In genomic region chr5:123425444-123425843, GRCh38 we compare ENCODE assay signal across 19 cellular contexts. TPM values are rescaled to one million over a fixed set of nuclear protein-coding genes. Genes with fewer than 3 reads are reported as not detected.
DNase-seq lines count a peak whose midpoint lies in the region; ATAC-seq and TF ChIP-seq lines count a peak whose summit lies in the region.
"Had no signal": no experiment of that assay in that cellular context is flagged by ENCODE, and none has a peak within 500 bp of the region (broad histone marks: within the 10 kb centered on the region; RNA-seq: fewer than 3 reads in every experiment).

No MANE protein-coding gene starts in this region.

- intact Hi-C loops in dendritic cell treated with granulocyte-macrophage colony-stimulating factor and Interleukin-4, amounts not matched to agents 40 ng/mL and 50 ng/mL, for 4 days (cut with micrococcal nuclease): no loop called here

- peaks cover 14% of the 10 kb centered on the region for H3K4me1 Mint-ChIP-seq in activated T-cell treated with anti-CD3 and anti-CD28 coated beads, Interleukin-2, amount 50 U/mL, for 4 hours (ENCODE audit: low read depth)
- H3K4me1 Mint-ChIP-seq in dendritic cell treated with granulocyte-macrophage colony-stimulating factor and Interleukin-4, amounts not matched to agents 40 ng/mL and 50 ng/mL, for 4 days (ENCODE audit: low read depth): peaks cover 23% of the 10 kb centered on the region
- H3K4me1 Mint-ChIP-seq in stimulated activated naive B cell treated with anti-CD40 and anti-IgM and Interleukin-4, amounts not matched to agents 10 μg/mL and 1 μg/mL and 100 μg/mL, for 72 hours: peaks cover 4 to 6% of the 10 kb centered on the region in 2 donors

- H3K27ac Mint-ChIP-seq in dendritic cell treated with granulocyte-macrophage colony-stimulating factor and Interleukin-4, amounts not matched to agents 40 ng/mL and 50 ng/mL, for 4 days: peak overlapping the region; percentile 27
- peak overlapping the region; percentile 60 for H3K27ac Mint-ChIP-seq in stimulated activated naive B cell treated with anti-CD40 and anti-IgM and Interleukin-4, amounts not matched to agents 10 μg/mL and 1 μg/mL and 100 μg/mL, for 72 hours

- H3K9me3 Mint-ChIP-seq in activated T-cell treated with anti-CD3 and anti-CD28 coated beads, Interleukin-2, amount 50 U/mL, for 4 hours: peaks cover 3% of the 10 kb centered on the region
- no peaks in the 10 kb centered on the region for H3K9me3 Mint-ChIP-seq in dendritic cell treated with granulocyte-macrophage colony-stimulating factor and Interleukin-4, amounts not matched to agents 40 ng/mL and 50 ng/mL, for 4 days
- H3K9me3 Mint-ChIP-seq in stimulated activated naive B cell treated with anti-CD40 and anti-IgM and Interleukin-4, amounts not matched to agents 10 μg/mL and 1 μg/mL and 100 μg/mL, for 72 hours: peaks cover 0 to 3% of the 10 kb centered on the region in 2 donors

- peaks cover 2% of the 10 kb centered on the region for H3K36me3 Mint-ChIP-seq in activated T-cell treated with anti-CD3 and anti-CD28 coated beads, Interleukin-2, amount 50 U/mL, for 4 hours (ENCODE audit: insufficient read depth)
- no peaks in the 10 kb centered on the region for H3K36me3 Mint-ChIP-seq in dendritic cell treated with granulocyte-macrophage colony-stimulating factor and Interleukin-4, amounts not matched to agents 40 ng/mL and 50 ng/mL, for 4 days (ENCODE audit: low read depth)
- H3K36me3 Mint-ChIP-seq in stimulated activated naive B cell treated with anti-CD40 and anti-IgM and Interleukin-4, amounts not matched to agents 10 μg/mL and 1 μg/mL and 100 μg/mL, for 72 hours: no peaks in the 10 kb centered on the region

- no peak for ATAC-seq in activated T-cell treated with anti-CD3 and anti-CD28 coated beads, Interleukin-2, amount 50 U/mL, for 4 hours
- ATAC-seq in stimulated activated naive B cell treated with anti-CD40 and anti-IgM and Interleukin-4, amounts not matched to agents 10 μg/mL and 1 μg/mL and 100 μg/mL, for 72 hours (replicated peaks): no peak
- ATAC-seq: left lobe of liver, right cardiac atrium had no signal

- TF ChIP-seq CTCF in WERI-Rb-1 (IDR thresholded peaks at IDR 0.05; ENCODE audit: low read depth, low read length): no peak

- no peak overlapping the region for H3K4me3 ChIP-seq in WERI-Rb-1 (ENCODE audit: low read depth, low read length)
- H3K4me3 ChIP-seq: tibial artery had no signal

- DNase-seq in activated T-cell treated with anti-CD3 and anti-CD28 coated beads, Interleukin-2, amount 50 U/mL, for 4 hours: no peak
- DNase-seq in activated T-cell treated with anti-CD3 and anti-CD28 coated beads for 4 hours (no peak), NOMO-1 treated with DMSO at 0.1 percent for 48 hours (lab: John Stamatoyannopoulos, UW; ENCODE audit: unreplicated experiment) (peak; percentile 64), OCI-M1 (lab: John Stamatoyannopoulos, UW) (no peak), SHP77 (lab: John Stamatoyannopoulos, UW) (no peak), WERI-Rb-1 (no peak)
- no peak for DNase-seq in stimulated activated naive B cell treated with anti-CD40 and anti-IgM and Interleukin-4, amounts not matched to agents 10 μg/mL and 1 μg/mL and 100 μg/mL, for 72 hours
- DNase-seq: activated naive CD4-positive, alpha-beta T cell treated with anti-CD3 and anti-CD28 coated beads, Interleukin-2, amount 50 U/mL, for 16 hours; DMS 273 treated with DMSO at 0.1 percent for 48 hours; effector memory CD4-positive, alpha-beta T cell; NCI-H1930; NCI-H526 treated with DMSO at 0.1 percent for 48 hours; right cardiac atrium; RPMI8226; stimulated activated CD4-positive, alpha-beta T cell treated with anti-CD3 and anti-CD28 coated beads, Interleukin-2, amount 100 ng/mL, for 24 hours; T-helper 9 cell; tibial artery had no signal

- no peaks in the 10 kb centered on the region for H3K27me3 ChIP-seq in WERI-Rb-1 (ENCODE audit: insufficient read depth, low read depth, severe bottlenecking)
- H3K27me3 ChIP-seq: tibial artery had no signal

- no peaks in the 10 kb centered on the region for H3K36me3 ChIP-seq in WERI-Rb-1
- H3K36me3 ChIP-seq: tibial artery had no signal

- peak overlapping the region; percentile 22 for H3K4me3 Mint-ChIP-seq in activated T-cell treated with anti-CD3 and anti-CD28 coated beads, Interleukin-2, amount 50 U/mL, for 4 hours
- no peak overlapping the region for H3K4me3 Mint-ChIP-seq in dendritic cell treated with granulocyte-macrophage colony-stimulating factor and Interleukin-4, amounts not matched to agents 40 ng/mL and 50 ng/mL, for 4 days
- H3K4me3 Mint-ChIP-seq in stimulated activated naive B cell treated with anti-CD40 and anti-IgM and Interleukin-4, amounts not matched to agents 10 μg/mL and 1 μg/mL and 100 μg/mL, for 72 hours: no peak overlapping the region

- no peaks in the 10 kb centered on the region for H3K9me3 ChIP-seq in WERI-Rb-1 (ENCODE audit: severe bottlenecking)
- H3K9me3 ChIP-seq: tibial artery had no signal

- no peak overlapping the region for H3K27ac ChIP-seq in WERI-Rb-1
- H3K27ac ChIP-seq: tibial artery had no signal

- H3K27me3 Mint-ChIP-seq in activated T-cell treated with anti-CD3 and anti-CD28 coated beads, Interleukin-2, amount 50 U/mL, for 4 hours (ENCODE audit: low read depth): peaks cover 2% of the 10 kb centered on the region
- H3K27me3 Mint-ChIP-seq in dendritic cell treated with granulocyte-macrophage colony-stimulating factor and Interleukin-4, amounts not matched to agents 40 ng/mL and 50 ng/mL, for 4 days: no peaks in the 10 kb centered on the region
- H3K27me3 Mint-ChIP-seq in stimulated activated naive B cell treated with anti-CD40 and anti-IgM and Interleukin-4, amounts not matched to agents 10 μg/mL and 1 μg/mL and 100 μg/mL, for 72 hours: no peaks in the 10 kb centered on the region

RNA-seq across cellular contexts. Expression of gene CEP120, which starts 2.2 kb away (rescaled TPM):
- 10 to 100 TPM; 18.0 to 20.6 (median 18.1) TPM for total RNA-seq in activated T-cell treated with anti-CD3 and anti-CD28 coated beads, Interleukin-2, amount 50 U/mL, for 4 hours
